ENCODE assay signal across 8 cellular contexts in genomic region chr1:154352245-154352580, GRCh38. TPM values are rescaled to one million over a fixed set of nuclear protein-coding genes. Genes with fewer than 3 reads are reported as not detected.
DNase-seq lines count a peak whose midpoint lies in the region; ATAC-seq and TF ChIP-seq lines count a peak whose summit lies in the region.

No MANE protein-coding gene starts in this region.

- POLR2A ChIA-PET in CD8-positive, alpha-beta T cell (lab: Charles Lee) = interaction anchor here (0.7 to 1.6 kb wide), 8 partner anchors 9 to 111 kb away, joined by 3 to 7 read pairs (median 4); no protein-coding TSS in a partner anchor
- POLR2A ChIA-PET in RWPE1 (lab: Yijun Ruan, JAX; ENCODE audit: low non-redundant PET) = no interaction called here

- H3K4me3 Mint-ChIP-seq in CD8-positive, alpha-beta T cell = peak overlapping the region; percentile 91

- H3K4me2 ChIP-seq in trophoblast cell (ENCODE audit: low read length) = peak overlapping the region; percentile 66

- no peak overlapping the region for H2AK5ac ChIP-seq in trophoblast cell (ENCODE audit: low read length)

- peak overlapping the region; percentile 63 for H3K4me3 ChIP-seq in CD8-positive, alpha-beta T cell (ENCODE audit: low read depth, low read length)
- H3K4me3 ChIP-seq in esophagus squamous epithelium (peak overlapping the region; percentile 20 to 65 (median 46)), trophoblast cell (ENCODE audit: low read depth, low read length) (no peak overlapping the region)

- no peak overlapping the region for H2BK5ac ChIP-seq in trophoblast cell (ENCODE audit: low read depth, low read length, poor library complexity)

- H4K91ac ChIP-seq in trophoblast cell (ENCODE audit: low read depth, low read length) = no peak overlapping the region

- H3K79me1 ChIP-seq in trophoblast cell (ENCODE audit: low read length) = no peaks in the 10 kb centered on the region

- H3K79me2 ChIP-seq in trophoblast cell (ENCODE audit: control insufficient read depth, insufficient read depth, low read length, poor library complexity) = no peaks in the 10 kb centered on the region

- DNase-seq in CD8-positive, alpha-beta T cell = no peak
- no peak for DNase-seq in RWPE1 (ENCODE audit: low spot score)
- DNase-seq in esophagus squamous epithelium (lab: John Stamatoyannopoulos, UW) = no peak
- DNase-seq in trophoblast cell = no peak
- DNase-seq in putamen (ENCODE audit: low spot score) = no peak

- H3K36me3 Mint-ChIP-seq in CD8-positive, alpha-beta T cell = peaks cover 33% of the 10 kb centered on the region

- TF ChIP-seq CTCF in CD8-positive, alpha-beta T cell (IDR thresholded peaks at IDR 0.05) = no peak
- TF ChIP-seq CTCF in RWPE1 (conservative IDR thresholded peaks at IDR 0.05; ENCODE audit: low read depth) (no peak), esophagus squamous epithelium (IDR thresholded peaks at IDR 0.05) (no peak)

- H2BK12ac ChIP-seq in trophoblast cell (ENCODE audit: low read length) = no peak overlapping the region

- no peaks in the 10 kb centered on the region for H3K9me3 Mint-ChIP-seq in CD8-positive, alpha-beta T cell

- CTCF ChIA-PET in CD8-positive, alpha-beta T cell (lab: Charles Lee) = interaction anchor here (0.6 to 7.2 kb wide), 13 partner anchors 8 to 851 kb away, joined by 3 to 52 read pairs (median 6); partner anchors contain the start of gene ATP8B2
- CTCF ChIA-PET in RWPE1 (lab: Yijun Ruan, JAX) = interaction anchor here (0.6 to 1.1 kb wide), 2 partner anchors 22 to 26 kb away, joined by 4 read pairs; no protein-coding TSS in a partner anchor

- H3K4ac ChIP-seq in trophoblast cell (ENCODE audit: low read depth, low read length) = no peak overlapping the region

- no peaks in the 10 kb centered on the region for H3K9me3 ChIP-seq in CD8-positive, alpha-beta T cell (ENCODE audit: low read length)
- H3K9me3 ChIP-seq in esophagus squamous epithelium = no peaks in the 10 kb centered on the region
- no peaks in the 10 kb centered on the region for H3K9me3 ChIP-seq in trophoblast cell (ENCODE audit: insufficient read depth, low read depth, low read length)

- no peak for TF ChIP-seq POLR2A in esophagus squamous epithelium (IDR thresholded peaks at IDR 0.05)

- no peaks in the 10 kb centered on the region for H3K27me3 Mint-ChIP-seq in CD8-positive, alpha-beta T cell (ENCODE audit: low read depth)

- H3K23ac ChIP-seq in trophoblast cell (ENCODE audit: low read length) = no peak overlapping the region

- no peak overlapping the region for H2BK120ac ChIP-seq in trophoblast cell (ENCODE audit: insufficient read depth, low read length, poor library complexity)

- no peak overlapping the region for H3K18ac ChIP-seq in trophoblast cell (ENCODE audit: low read length)

- no peak for ATAC-seq in CD8-positive, alpha-beta T cell
- no peak for ATAC-seq in GM21717 (IDR thresholded peaks at IDR 0.05; ENCODE audit: unreplicated experiment)
- ATAC-seq in activated CD4-positive, CD25-positive, alpha-beta regulatory T cell treated with anti-CD3 and anti-CD28 coated beads, Interleukin-2, amount 50 U/mL, for 24 hours = no peak
- ATAC-seq in GM19351 (IDR thresholded peaks at IDR 0.05; ENCODE audit: unreplicated experiment) = no peak

- H3K27ac Mint-ChIP-seq in CD8-positive, alpha-beta T cell = peak overlapping the region; percentile 81

- 18% methylated on average over 9 of the region's 9 CpGs; no CpG with 5 or more reads in 1 of the 2 donors for WGBS in esophagus squamous epithelium, 2 donors
- no CpG with 5 or more reads among the region's 9 CpGs for WGBS in trophoblast cell (ENCODE audit: extremely low coverage, insufficient coverage, insufficient read length)

- H3K9ac ChIP-seq in trophoblast cell (ENCODE audit: low read length) = no peak overlapping the region

- no peaks in the 10 kb centered on the region for H3K27me3 ChIP-seq in CD8-positive, alpha-beta T cell (ENCODE audit: insufficient read depth, low read length)
- H3K27me3 ChIP-seq in esophagus squamous epithelium (no peaks in the 10 kb centered on the region), trophoblast cell (ENCODE audit: insufficient read depth, low read length) (no peaks in the 10 kb centered on the region)

- no peak overlapping the region for H4K12ac ChIP-seq in trophoblast cell (ENCODE audit: low read depth, low read length)

- intact Hi-C loops in CD8-positive, alpha-beta T cell (cut with DNase I, micrococcal nuclease) = loop anchor here (2.0 to 10.0 kb wide), 3 partner anchors 53 to 193 kb away; partner anchors contain the start of gene IL6R (in 1 of the 2)
- intact Hi-C loops in esophagus squamous epithelium (cut with DNase I) = no loop called here

- H3K36me3 ChIP-seq in CD8-positive, alpha-beta T cell (ENCODE audit: insufficient read depth, low read length) = peaks cover 20% of the 10 kb centered on the region
- H3K36me3 ChIP-seq in esophagus squamous epithelium (peaks cover 0 to 24% (median 6%) of the 10 kb centered on the region in 3 donors), trophoblast cell (ENCODE audit: control insufficient read depth in 1 of 2, insufficient read depth in 2 of 2, low read length in 2 of 2) (peaks cover 15 to 16% of the 10 kb centered on the region in 2 experiments)

- no peak overlapping the region for H2AFZ ChIP-seq in trophoblast cell (ENCODE audit: insufficient read depth, low read length, poor library complexity)

- peaks cover 47% of the 10 kb centered on the region for H3K4me1 Mint-ChIP-seq in CD8-positive, alpha-beta T cell (ENCODE audit: low read depth)

- no peak overlapping the region for H4K8ac ChIP-seq in trophoblast cell (ENCODE audit: low read depth, low read length)

- H3K14ac ChIP-seq in trophoblast cell (ENCODE audit: low read length) = no peak overlapping the region

- peaks cover 29% of the 10 kb centered on the region for H3K4me1 ChIP-seq in CD8-positive, alpha-beta T cell (ENCODE audit: insufficient read depth, low read length)
- H3K4me1 ChIP-seq in esophagus squamous epithelium (peaks cover 15 to 32% (median 21%) of the 10 kb centered on the region in 3 donors), trophoblast cell (ENCODE audit: control insufficient read depth in 1 of 2, insufficient read depth in 2 of 2, low read length in 2 of 2) (peaks cover 17 to 22% of the 10 kb centered on the region in 2 experiments)

- H3K27ac ChIP-seq in CD8-positive, alpha-beta T cell (ENCODE audit: low read depth, low read length) = no peak overlapping the region
- H3K27ac ChIP-seq in RWPE1 (peak overlapping the region; percentile 51), esophagus squamous epithelium (peak overlapping the region in 3 of 4 donors; percentile 73 to 84 (median 75)), trophoblast cell (ENCODE audit: low read depth, low read length) (no peak overlapping the region)

RNA-seq across cellular contexts. Expression of gene ATP8B2, which starts 26.9 kb away (rescaled TPM):
- total RNA-seq in CD8-positive, alpha-beta T cell = 10 to 100 TPM; 51.1 to 58.4 TPM
- 10 to 100 TPM in 2 of 4 donors, 1 to 10 TPM in 2; 2.4 to 55.5 (median 11.1) TPM for total RNA-seq in esophagus squamous epithelium
- 9.5 and 9.6 TPM in 2 replicates for polyA plus RNA-seq in trophoblast cell (2013)

RNA-seq across cellular contexts. Expression of gene AQP10, which starts 31.3 kb away (rescaled TPM):
- not detected for total RNA-seq in CD8-positive, alpha-beta T cell
- total RNA-seq in esophagus squamous epithelium = not detected
- polyA plus RNA-seq in trophoblast cell (2013) = not detected in 2 replicates

RNA-seq across cellular contexts. Expression of gene IL6R, which starts 52.9 kb away (rescaled TPM):
- total RNA-seq in CD8-positive, alpha-beta T cell = 10 to 100 TPM in 1 of 2 experiments, 1 to 10 TPM in 1; 10.0 to 12.0 TPM
- 10 to 100 TPM in 1 of 4 donors, 1 to 10 TPM in 3; 6.4 to 47.7 (median 8.1) TPM for total RNA-seq in esophagus squamous epithelium
- polyA plus RNA-seq in trophoblast cell (2013) = 0.29 and 0.42 TPM in 2 replicates

Comparison
In these comparisons a context has a peak if more than half of its experiments do, and no peak if none do; other contexts are left out.
1. H3K27ac ChIP-seq: peak in RWPE1 (single experiment) and esophagus squamous epithelium (3 of 4); none in CD8-positive, alpha-beta T cell (single experiment) and trophoblast cell (single experiment).